9 cellular contexts compared by ENCODE assay signal in the genomic region with DNA sequence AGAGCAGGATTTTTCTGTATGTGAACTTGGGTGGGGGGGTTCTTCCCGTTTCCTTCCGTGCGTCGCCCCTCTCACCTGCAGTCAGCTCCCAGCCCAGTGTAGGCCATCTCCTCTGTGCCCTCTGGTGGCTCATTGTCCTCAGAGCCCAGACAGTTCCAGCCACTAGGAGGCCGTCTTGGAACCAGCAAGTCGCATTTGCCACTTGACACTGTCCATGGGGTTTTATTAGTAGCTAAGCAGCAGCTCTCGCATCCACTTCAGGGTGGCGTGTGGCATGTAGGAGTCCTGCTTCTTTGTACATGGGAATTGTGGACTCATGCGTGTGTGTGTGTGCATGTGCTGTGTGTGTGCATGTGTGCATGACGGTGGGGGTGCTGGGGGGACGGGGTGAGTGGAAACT.
DNase-seq lines count a peak whose midpoint lies in the region; ATAC-seq and TF ChIP-seq lines count a peak whose summit lies in the region.
"Had no signal": no experiment of that assay in that cellular context is flagged by ENCODE, and none has a peak within 500 bp of the region (broad histone marks: within the 10 kb centered on the region; RNA-seq: fewer than 3 reads in every experiment).

No MANE protein-coding gene starts in this region.

- no peak overlapping the region for H3K27ac ChIP-seq in right lobe of liver
- H3K27ac ChIP-seq: suprapubic skin had no signal

- H3K4me3 ChIP-seq in NT2/D1 (ENCODE audit: insufficient read length, low read depth) (no peak overlapping the region), right lobe of liver (no peak overlapping the region)
- H3K4me3 ChIP-seq: suprapubic skin had no signal

- no peak for DNase-seq in Right ventricle myocardium inferior (ENCODE audit: missing footprints)
- DNase-seq in cardiac septum (ENCODE audit: low spot score): no peak
- peak; percentile 32 for DNase-seq in NT2/D1 (ENCODE audit: low read depth, low spot score)
- peak; percentile 86 for DNase-seq in cerebellar cortex (ENCODE audit: low spot score)
- no peak for DNase-seq in right lobe of liver
- DNase-seq in OCI-M2 (lab: John Stamatoyannopoulos, UW; ENCODE audit: unreplicated experiment): no peak
- DNase-seq in effector CD4-positive, alpha-beta T cell: no peak

- H3K4me1 ChIP-seq in NT2/D1 (ENCODE audit: insufficient read depth, insufficient read length) (peaks cover 13% of the 10 kb centered on the region), right lobe of liver (no peaks in the 10 kb centered on the region)

- ATAC-seq in Right ventricle myocardium inferior (peak; percentile 75), right lobe of liver (peak; percentile 47 to 62 (median 60)), GM18907 (IDR thresholded peaks at IDR 0.05; ENCODE audit: unreplicated experiment) (no peak)

- H3K9me3 ChIP-seq in NT2/D1 (ENCODE audit: insufficient read depth, low read length) (no peaks in the 10 kb centered on the region), right lobe of liver (no peaks in the 10 kb centered on the region)
- H3K9me3 ChIP-seq: suprapubic skin had no signal

- 57% methylated on average over 7 of the region's 11 CpGs for WGBS in right lobe of liver (ENCODE audit: insufficient coverage, low coverage, low lambda C conversion rate, missing lambda C conversion rate)

- H3K27me3 ChIP-seq in NT2/D1 (ENCODE audit: insufficient read depth, insufficient read length): no peaks in the 10 kb centered on the region
- H3K27me3 ChIP-seq in right lobe of liver: no peaks in the 10 kb centered on the region
- H3K27me3 ChIP-seq: suprapubic skin had no signal

- intact Hi-C loops in Right ventricle myocardium inferior (cut with DNase I) (loop anchor here (1.0 kb wide), 1 partner anchor 74 kb away; the partner anchor contains the start of gene SEC14L1), cardiac septum (cut with DNase I) (loop anchor here (5.0 kb wide), 1 partner anchor 67 kb away; no protein-coding TSS in a partner anchor), right lobe of liver (cut with DNase I) (loop anchor here in 1 of 2 donors (10.0 kb wide), 1 partner anchor 120 kb away; no protein-coding TSS in a partner anchor)

- peak; percentile 34 to 41 (median 39) for TF ChIP-seq CTCF in right lobe of liver (IDR thresholded peaks at IDR 0.05)

- TF ChIP-seq POLR2A in right lobe of liver (IDR thresholded peaks at IDR 0.05): no peak

- no peak overlapping the region for H3K9ac ChIP-seq in NT2/D1 (ENCODE audit: insufficient read length, low read depth)

- H3K36me3 ChIP-seq in NT2/D1 (ENCODE audit: insufficient read depth, insufficient read length, low read length): peaks cover 88% of the 10 kb centered on the region
- H3K36me3 ChIP-seq in right lobe of liver: peaks cover 5 to 50% (median 22%) of the 10 kb centered on the region in 4 donors

Comparison
In these comparisons a context has a peak if more than half of its experiments do, and no peak if none do; other contexts are left out.
1. DNase-seq: peak in NT2/D1 (single experiment) and cerebellar cortex (single experiment); none in Right ventricle myocardium inferior (single experiment), cardiac septum (single experiment), right lobe of liver (0 of 3), OCI-M2 (single experiment) and effector CD4-positive, alpha-beta T cell (single experiment).